Comparison of ENCODE assay signal across 14 cellular contexts in genomic region chr13:71237332-71237731, GRCh38.
DNase-seq lines count a peak whose midpoint lies in the region; TF ChIP-seq lines count a peak whose summit lies in the region.
"Had no signal": no experiment of that assay in that cellular context is flagged by ENCODE, and none has a peak within 500 bp of the region (broad histone marks: within the 10 kb centered on the region; RNA-seq: fewer than 3 reads in every experiment).

No MANE protein-coding gene starts in this region.

- DNase-seq in foreskin fibroblast = no peak
- DNase-seq in T-helper 2 cell = no peak
- DNase-seq in NCI-H748 treated with DMSO at 0.1 percent for 48 hours (lab: John Stamatoyannopoulos, UW) = no peak
- DNase-seq: ACHN; BE2C; CD4-positive, alpha-beta memory T cell; DMS79 treated with DMSO at 0.1 percent for 48 hours; GF-D8; HCEC 1CT had no signal

- peak; percentile 71 for TF ChIP-seq EP300 in Ishikawa (IDR thresholded peaks at IDR 0.05; ENCODE audit: borderline replicate concordance)

- peaks cover 0 to 35% (median 7%) of the 10 kb centered on the region in 11 experiments; a peak in 11 of 22 replicates for H3K9me3 ChIP-seq in BLaER1 treated with 17β-estradiol and CSF1 and Interleukin-3, amounts not matched to agents 10 nM and 100 nM (replicated peaks in 1 of 11)
- H3K9me3 ChIP-seq: BE2C had no signal

- H3K9ac ChIP-seq in BLaER1 treated with 17β-estradiol and CSF1 and Interleukin-3, amounts not matched to agents 10 nM and 100 nM = no peak overlapping the region

- H3K4me1 Mint-ChIP-seq in nephron = peaks cover 13% of the 10 kb centered on the region
- H3K4me1 Mint-ChIP-seq: CD14-positive monocyte; CD4-positive, alpha-beta memory T cell had no signal

- TF ChIP-seq RAD21 in Ishikawa (IDR thresholded peaks at IDR 0.05; ENCODE audit: low read depth) = no peak

- peak overlapping the region in 9 of 11 experiments; percentile 11 to 67 (median 40); a peak in 12 of 22 replicates for H3K4me2 ChIP-seq in BLaER1 treated with 17β-estradiol and CSF1 and Interleukin-3, amounts not matched to agents 10 nM and 100 nM
- H3K4me2 ChIP-seq: GM23338 had no signal

- TF ChIP-seq CTCF in nephron (IDR thresholded peaks at IDR 0.05; ENCODE audit: unreplicated experiment in 3 of 3) = no peak
- no peak for TF ChIP-seq CTCF in foreskin fibroblast (IDR thresholded peaks at IDR 0.05; ENCODE audit: low read depth, low read length)

- H3K27ac ChIP-seq in BLaER1 treated with 17β-estradiol and CSF1 and Interleukin-3, amounts not matched to agents 10 nM and 100 nM = peak overlapping the region in 2 of 11 experiments; percentile 53 to 54; a peak in 4 of 22 replicates

- peak overlapping the region; percentile 59 to 72 (median 60) for H3K27ac Mint-ChIP-seq in nephron
- H3K27ac Mint-ChIP-seq: CD14-positive monocyte; CD4-positive, alpha-beta memory T cell; GM23338 had no signal

- H4K20me1 ChIP-seq in BLaER1 treated with 17β-estradiol and CSF1 and Interleukin-3, amounts not matched to agents 10 nM and 100 nM = no peaks in the 10 kb centered on the region

- no peak overlapping the region for H3K4me3 Mint-ChIP-seq in nephron
- H3K4me3 Mint-ChIP-seq: CD14-positive monocyte; CD4-positive, alpha-beta memory T cell; GM23338 had no signal

- H3K4me1 ChIP-seq in BLaER1 treated with 17β-estradiol and CSF1 and Interleukin-3, amounts not matched to agents 10 nM and 100 nM = peaks cover 0 to 23% (median 10%) of the 10 kb centered on the region in 10 experiments; a peak in 11 of 20 replicates
- H3K4me1 ChIP-seq: BE2C had no signal

- no peaks in the 10 kb centered on the region for H3K36me3 Mint-ChIP-seq in nephron (ENCODE audit: low read depth)
- H3K36me3 Mint-ChIP-seq: CD14-positive monocyte; CD4-positive, alpha-beta memory T cell had no signal

- H3K9me3 Mint-ChIP-seq in nephron = peaks cover 5% of the 10 kb centered on the region
- H3K9me3 Mint-ChIP-seq: CD4-positive, alpha-beta memory T cell; GM23338 had no signal

- H3K27me3 ChIP-seq in BLaER1 treated with 17β-estradiol and CSF1 and Interleukin-3, amounts not matched to agents 10 nM and 100 nM = no peaks in the 10 kb centered on the region
- H3K27me3 ChIP-seq: BE2C had no signal

- no peaks in the 10 kb centered on the region for H3K36me3 ChIP-seq in BLaER1 treated with 17β-estradiol and CSF1 and Interleukin-3, amounts not matched to agents 10 nM and 100 nM
- H3K36me3 ChIP-seq: BE2C had no signal

- no peaks in the 10 kb centered on the region for H3K27me3 Mint-ChIP-seq in nephron (ENCODE audit: low read depth)
- H3K27me3 Mint-ChIP-seq: CD4-positive, alpha-beta memory T cell had no signal

- H3K4me3 ChIP-seq in BLaER1 treated with 17β-estradiol and CSF1 and Interleukin-3, amounts not matched to agents 10 nM and 100 nM = no peak overlapping the region
- no peak overlapping the region for H3K4me3 ChIP-seq in foreskin fibroblast (ENCODE audit: low read depth in 1 of 2, low read length in 2 of 2)
- H3K4me3 ChIP-seq: GM23338 had no signal

TF ChIP-seq in Ishikawa, 13 proteins besides CTCF, POLR2A, EP300 and RAD21:
- TF ChIP-seq ZBTB7A (IDR thresholded peaks at IDR 0.05; ENCODE audit: low read depth) (no peak), TCF12 (IDR thresholded peaks at IDR 0.05; ENCODE audit: low read depth) (peak; percentile 38; the same call in 1 of the 2 replicates), EGR1 (IDR thresholded peaks at IDR 0.05) (no peak), NFIC (IDR thresholded peaks at IDR 0.05) (peak; percentile 53; the same call in 1 of the 2 replicates), TEAD4 (IDR thresholded peaks at IDR 0.05) (peak; percentile 61), TAF1 (IDR thresholded peaks at IDR 0.05; ENCODE audit: low read depth) (no peak), CEBPB (IDR thresholded peaks at IDR 0.05) (0 out of 2 replicates have a peak, but pooled peaks have one; percentile 16), USF1 (IDR thresholded peaks at IDR 0.05) (no peak), FOXM1 (IDR thresholded peaks at IDR 0.05; ENCODE audit: borderline replicate concordance, low read depth) (peak; percentile 49; the same call in 1 of the 2 replicates)
TF ChIP-seq in Ishikawa: peak in this region for 5.
